Comparison of ENCODE assay signal across 1 cellular context in genomic region chr10:63707254-63707910, GRCh38.
TF ChIP-seq lines count a peak whose summit lies in the region.

No MANE protein-coding gene starts in this region.

TF ChIP-seq in GM12878, 131 proteins besides CTCF, POLR2A, EP300 and RAD21 (continued from another document):
- no peak for TF ChIP-seq PRDM15 (CRISPR knock-in tag; IDR thresholded peaks at IDR 0.05)
- peak; percentile 55 for TF ChIP-seq SKIL (IDR thresholded peaks at IDR 0.05; ENCODE audit: low read depth, poor library complexity, severe bottlenecking)
- no peak for TF ChIP-seq PAX8 (IDR thresholded peaks at IDR 0.05)
- no peak for TF ChIP-seq NFXL1 (IDR thresholded peaks at IDR 0.05; ENCODE audit: borderline replicate concordance)
- peak; percentile 79 for TF ChIP-seq TCF7 (IDR thresholded peaks at IDR 0.05; ENCODE audit: borderline replicate concordance)
- TF ChIP-seq SIN3A (IDR thresholded peaks at IDR 0.05; ENCODE audit: low read depth, low read length): no peak
- no peak for TF ChIP-seq CEBPZ (IDR thresholded peaks at IDR 0.05; ENCODE audit: low read depth, low read length)
- no peak for TF ChIP-seq YY1 (IDR thresholded peaks at IDR 0.05; ENCODE audit: low read depth, low read length)
- peak; percentile 48; the same call in 1 of the 2 replicates for TF ChIP-seq PAX5 (IDR thresholded peaks at IDR 0.05; ENCODE audit: borderline replicate concordance, low read depth, low read length)
- no peak for TF ChIP-seq ZNF384 (IDR thresholded peaks at IDR 0.05; ENCODE audit: borderline replicate concordance, low read depth, low read length)
- TF ChIP-seq E2F4 (IDR thresholded peaks at IDR 0.05; ENCODE audit: low read depth, low read length): no peak
- no peak for TF ChIP-seq GATAD2B (conservative IDR thresholded peaks at IDR 0.05; ENCODE audit: low read depth)
- TF ChIP-seq POLR2AphosphoS2 (IDR thresholded peaks at IDR 0.05; ENCODE audit: low read depth, low read length): no peak
- no peak for TF ChIP-seq IRF5 (IDR thresholded peaks at IDR 0.05; ENCODE audit: borderline replicate concordance)
- no peak for TF ChIP-seq MLLT1 (IDR thresholded peaks at IDR 0.05)
- TF ChIP-seq ZBTB33 (IDR thresholded peaks at IDR 0.05): no peak
- TF ChIP-seq TBL1XR1 (IDR thresholded peaks at IDR 0.05; ENCODE audit: low read depth, low read length): peak; percentile 41; the same call in 1 of the 2 replicates
- TF ChIP-seq TARDBP (IDR thresholded peaks at IDR 0.05; ENCODE audit: borderline replicate concordance): no peak; the same call in 1 of the 2 replicates
- peak; percentile 97 for TF ChIP-seq BCL3 (IDR thresholded peaks at IDR 0.05; ENCODE audit: borderline replicate concordance, insufficient read depth, low read depth, low read length, poor library complexity, severe bottlenecking)
- TF ChIP-seq KAT2A (conservative IDR thresholded peaks at IDR 0.05; ENCODE audit: control insufficient read depth, low read depth, low read length): no peak
- TF ChIP-seq CBX3 (IDR thresholded peaks at IDR 0.05; ENCODE audit: borderline replicate concordance, low read depth): no peak
- no peak for TF ChIP-seq SREBF1 (IDR thresholded peaks at IDR 0.05; ENCODE audit: low read length)
- no peak for TF ChIP-seq ZBTB40 (IDR thresholded peaks at IDR 0.05; ENCODE audit: borderline replicate concordance)
